10 cellular contexts compared by ENCODE assay signal in genomic region chr1:44407430-44408180, GRCh38. TPM values are rescaled to one million over a fixed set of nuclear protein-coding genes. Genes with fewer than 3 reads are reported as not detected.
A peak's percentile ranks its signal among the peaks of the same experiment; 100 is the strongest.
DNase-seq lines count a peak whose midpoint lies in the region; ATAC-seq and TF ChIP-seq lines count a peak whose summit lies in the region.
"Had no signal": no experiment of that assay in that cellular context is flagged by ENCODE, and none has a peak within 500 bp of the region (broad histone marks: within the 10 kb centered on the region; RNA-seq: fewer than 3 reads in every experiment).

No MANE protein-coding gene starts in this region.

- no peak for TF ChIP-seq EP300 in upper lobe of left lung (IDR thresholded peaks at IDR 0.05)

- 3 to 8% (median 3%) methylated on average over 40 to 83 of the region's 83 CpGs for WGBS in heart left ventricle, 4 donors
- WGBS in body of pancreas, 2 donors = 5 to 11% methylated on average over 31 to 83 of the region's 83 CpGs
- WGBS in upper lobe of left lung, 2 donors = 10 to 11% methylated on average over 35 to 65 of the region's 83 CpGs

- H3K36me3 ChIP-seq in heart left ventricle = no peaks in the 10 kb centered on the region
- H3K36me3 ChIP-seq in body of pancreas (replicated peaks in 1 of 2; ENCODE audit: insufficient read depth in 1 of 2, low read depth in 2 of 2) = no peaks in the 10 kb centered on the region
- H3K36me3 ChIP-seq in upper lobe of left lung = no peaks in the 10 kb centered on the region

- H3K4me1 ChIP-seq in heart left ventricle = peaks cover 10 to 52% (median 27%) of the 10 kb centered on the region in 12 donors
- H3K4me1 ChIP-seq in body of pancreas = peaks cover 35% of the 10 kb centered on the region
- peaks cover 34 to 46% (median 41%) of the 10 kb centered on the region in 4 donors for H3K4me1 ChIP-seq in upper lobe of left lung

- H3K9me3 ChIP-seq in heart left ventricle = no peaks in the 10 kb centered on the region
- H3K9me3 ChIP-seq in body of pancreas = no peaks in the 10 kb centered on the region
- H3K9me3 ChIP-seq in upper lobe of left lung = no peaks in the 10 kb centered on the region

- DNase-seq in heart left ventricle (peak in 1 of 5 donors; percentile 54), Right ventricle myocardium superior (no peak), body of pancreas (no peak), medulla oblongata (ENCODE audit: extremely low spot score) (peak; percentile 9), upper lobe of left lung (peak in 1 of 2 donors; percentile 84), RKO (ENCODE audit: low spot score) (no peak), UCSD-AML1 (lab: John Stamatoyannopoulos, UW; ENCODE audit: unreplicated experiment) (no peak)
- DNase-seq in NK-92 treated with Interleukin-12 subunit alpha and Interleukin-12 subunit beta, amount 100 ng/mL, for 24 hours (lab: John Stamatoyannopoulos, UW) = no peak
- DNase-seq: NCI-H1048 had no signal

- H3K4me3 ChIP-seq in heart left ventricle (peak overlapping the region; percentile 24 to 66 (median 54)), body of pancreas (no peak overlapping the region), upper lobe of left lung (peak overlapping the region in 3 of 4 donors; percentile 14 to 52 (median 51))

- TF ChIP-seq POLR2A in heart left ventricle (IDR thresholded peaks at IDR 0.05) (no peak), body of pancreas (IDR thresholded peaks at IDR 0.05) (no peak), upper lobe of left lung (IDR thresholded peaks at IDR 0.05) (no peak)

- H3K27ac ChIP-seq in heart left ventricle (no peak overlapping the region), body of pancreas (no peak overlapping the region), upper lobe of left lung (no peak overlapping the region)

- TF ChIP-seq CTCF in heart left ventricle (IDR thresholded peaks at IDR 0.05) = no peak
- TF ChIP-seq CTCF in body of pancreas (IDR thresholded peaks at IDR 0.05) = no peak
- peak in 1 of 6 experiments; percentile 21 for TF ChIP-seq CTCF in upper lobe of left lung (IDR thresholded peaks at IDR 0.05)

- ATAC-seq in heart left ventricle (no peak), Right ventricle myocardium superior (ENCODE audit: poor library complexity) (no peak), body of pancreas (peak; percentile 11), upper lobe of left lung (ENCODE audit: low FRiP score in 2 of 2) (no peak)
- ATAC-seq: HCT116 had no signal

- intact Hi-C loops in heart left ventricle (cut with DNase I) (loop anchor here in 1 of 10 donors (2.0 kb wide), 1 partner anchor 13 kb away; no protein-coding TSS in a partner anchor), Right ventricle myocardium superior (cut with DNase I) (no loop called here), body of pancreas (cut with DNase I) (no loop called here)

- H3K27me3 ChIP-seq in heart left ventricle (peaks cover 47 to 99% (median 85%) of the 10 kb centered on the region in 9 donors), body of pancreas (peaks cover 14 to 53% of the 10 kb centered on the region in 2 donors), upper lobe of left lung (peaks cover 1 to 54% (median 37%) of the 10 kb centered on the region in 4 donors)

RNA-seq across cellular contexts. Expression of gene RNF220, which starts 2.5 kb away (rescaled TPM):
- total RNA-seq in heart left ventricle (100 to 1,000 TPM in 2 of 9 donors, 10 to 100 TPM in 7; 55.5 to 108 (median 62.4) TPM), Right ventricle myocardium superior (72.5 TPM), body of pancreas (100 to 1,000 TPM in 1 of 2 donors, 10 to 100 TPM in 1; 85.4 to 124 TPM), upper lobe of left lung (100 to 1,000 TPM in 2 of 6 donors, 10 to 100 TPM in 4; 77.7 to 114 (median 91.1) TPM)
- 10 to 100 TPM; 54.2 to 95.1 TPM for polyA plus RNA-seq in heart left ventricle

RNA-seq across cellular contexts. Expression of gene ERI3, which starts 52.5 kb away (rescaled TPM):
- total RNA-seq in heart left ventricle = 10 to 100 TPM; 42.0 to 57.0 (median 48.0) TPM
- 10 to 100 TPM; 29.8 to 68.9 TPM for polyA plus RNA-seq in heart left ventricle
- 52.3 TPM for total RNA-seq in Right ventricle myocardium superior
- 10 to 100 TPM; 17.4 to 59.7 TPM for total RNA-seq in body of pancreas
- total RNA-seq in upper lobe of left lung = 10 to 100 TPM; 27.0 to 43.7 (median 39.3) TPM

Comparison
In these comparisons a context has a peak if more than half of its experiments do, and no peak if none do; other contexts are left out.
1. H3K4me3 ChIP-seq: peak in heart left ventricle (12 of 12) and upper lobe of left lung (3 of 4); none in body of pancreas (0 of 2).